Comparison of ENCODE assay signal across 8 cellular contexts in the genomic region with DNA sequence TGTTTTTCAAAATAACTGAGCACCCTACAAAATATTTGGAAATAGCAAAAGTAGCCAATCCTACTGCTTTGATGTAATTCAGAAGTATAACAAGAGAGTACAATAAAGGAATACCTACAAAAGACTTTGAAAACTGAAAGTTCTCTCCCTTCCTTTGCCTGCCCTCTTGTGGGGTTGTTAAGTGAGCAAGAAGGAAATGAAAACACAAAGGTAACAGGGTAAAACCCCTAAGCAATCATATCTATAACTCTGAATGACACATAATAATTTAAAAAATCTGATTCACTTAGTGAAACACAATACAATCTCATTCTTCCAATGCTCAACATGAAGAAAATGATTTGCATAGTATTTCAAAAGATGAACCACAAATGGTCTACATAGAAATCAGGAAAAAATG.
DNase-seq lines count a peak whose midpoint lies in the region; ATAC-seq, FAIRE-seq and TF ChIP-seq lines count a peak whose summit lies in the region.

No MANE protein-coding gene starts in this region.

- H3K27ac Mint-ChIP-seq in central memory CD8-positive, alpha-beta T cell (ENCODE audit: low read depth) = peak overlapping the region; percentile 49

- H3K27me3 ChIP-seq in KMS-11 (ENCODE audit: insufficient read depth, low read depth) = no peaks in the 10 kb centered on the region
- H3K27me3 ChIP-seq in osteoblast (ENCODE audit: insufficient read depth, low read length) = no peaks in the 10 kb centered on the region

- H3K27ac ChIP-seq in KMS-11 (no peak overlapping the region), osteoblast (ENCODE audit: low read depth, low read length) (no peak overlapping the region)

- no peak for FAIRE-seq in H54 (lab: Jason Lieb, UNC)

- H2AFZ ChIP-seq in KMS-11 (ENCODE audit: low read depth) = no peak overlapping the region
- H2AFZ ChIP-seq in osteoblast (ENCODE audit: low read length) = no peak overlapping the region

- H3K4me1 ChIP-seq in KMS-11 (ENCODE audit: low read depth, poor library complexity, severe bottlenecking) = peaks cover 34% of the 10 kb centered on the region
- peaks cover 3% of the 10 kb centered on the region for H3K4me1 ChIP-seq in osteoblast (ENCODE audit: insufficient read depth, low read length)

- H3K4me2 ChIP-seq in KMS-11 (0 out of 2 replicates have a peak overlapping the region, but pooled peaks have one; percentile 37), osteoblast (ENCODE audit: insufficient read depth, low read length) (no peak overlapping the region)

- peaks cover 6% of the 10 kb centered on the region for H3K36me3 Mint-ChIP-seq in central memory CD8-positive, alpha-beta T cell (ENCODE audit: insufficient read depth)

- peak; percentile 49 for DNase-seq in GM12865 (ENCODE audit: low read depth)
- DNase-seq in central memory CD8-positive, alpha-beta T cell (ENCODE audit: low spot score in 2 of 2) = no peak
- no peak for DNase-seq in osteoblast (ENCODE audit: insufficient read length, low spot score, missing footprints)
- no peak for DNase-seq in NCI-H2227 treated with DMSO at 0.1 percent for 48 hours (lab: John Stamatoyannopoulos, UW)
- no peak for DNase-seq in H54 (ENCODE audit: insufficient read length, low spot score)
- DNase-seq in NCI-H1105 (lab: John Stamatoyannopoulos, UW) = no peak

- H3K36me3 ChIP-seq in KMS-11 (ENCODE audit: insufficient read depth) (no peaks in the 10 kb centered on the region), osteoblast (ENCODE audit: insufficient read depth, low read length) (no peaks in the 10 kb centered on the region)

- no peaks in the 10 kb centered on the region for H3K9me3 ChIP-seq in osteoblast (ENCODE audit: low read depth, low read length)

- TF ChIP-seq CTCF in GM12865 (IDR thresholded peaks at IDR 0.05; ENCODE audit: insufficient read depth, low read depth, low read length, missing control alignments) (no peak), KMS-11 (conservative IDR thresholded peaks at IDR 0.05; ENCODE audit: low read depth, low read length) (no peak), osteoblast (IDR thresholded peaks at IDR 0.05; ENCODE audit: extremely low read depth, low read depth, low read length) (peak; percentile 53)

- no peak for TF ChIP-seq POLR2A in H54 (IDR thresholded peaks at IDR 0.05; ENCODE audit: low read depth, low read length)

- no peaks in the 10 kb centered on the region for H3K9me3 Mint-ChIP-seq in central memory CD8-positive, alpha-beta T cell

- H3K4me3 Mint-ChIP-seq in central memory CD8-positive, alpha-beta T cell = no peak overlapping the region

- H3K4me1 Mint-ChIP-seq in central memory CD8-positive, alpha-beta T cell = peaks cover 46% of the 10 kb centered on the region

- peaks cover 64% of the 10 kb centered on the region for H3K79me2 ChIP-seq in KMS-11 (ENCODE audit: insufficient read depth, low read depth)
- peaks cover 21% of the 10 kb centered on the region for H3K79me2 ChIP-seq in osteoblast (ENCODE audit: insufficient read depth, low read length)

- no peaks in the 10 kb centered on the region for H4K20me1 ChIP-seq in KMS-11 (ENCODE audit: insufficient read depth)
- no peaks in the 10 kb centered on the region for H4K20me1 ChIP-seq in osteoblast (ENCODE audit: insufficient read depth, low read length)

- H3K4me3 ChIP-seq in GM12865 (ENCODE audit: low read depth, low read length) (no peak overlapping the region), KMS-11 (IDR thresholded peaks at IDR 0.05; ENCODE audit: insufficient read depth, low read depth, low read length) (no peak overlapping the region), osteoblast (ENCODE audit: insufficient read depth, low read length) (no peak overlapping the region)

- peak; percentile 77 for ATAC-seq in GM21447 (IDR thresholded peaks at IDR 0.05; ENCODE audit: unreplicated experiment)
- peak; percentile 36 for ATAC-seq in central memory CD8-positive, alpha-beta T cell (replicated peaks; ENCODE audit: extremely low read depth, poor library complexity, severe bottlenecking)

- no peak overlapping the region for H3K9ac ChIP-seq in KMS-11

- H3K27me3 Mint-ChIP-seq in central memory CD8-positive, alpha-beta T cell = no peaks in the 10 kb centered on the region
